ENCODE assay signal across 21 cellular contexts in the genomic region with DNA sequence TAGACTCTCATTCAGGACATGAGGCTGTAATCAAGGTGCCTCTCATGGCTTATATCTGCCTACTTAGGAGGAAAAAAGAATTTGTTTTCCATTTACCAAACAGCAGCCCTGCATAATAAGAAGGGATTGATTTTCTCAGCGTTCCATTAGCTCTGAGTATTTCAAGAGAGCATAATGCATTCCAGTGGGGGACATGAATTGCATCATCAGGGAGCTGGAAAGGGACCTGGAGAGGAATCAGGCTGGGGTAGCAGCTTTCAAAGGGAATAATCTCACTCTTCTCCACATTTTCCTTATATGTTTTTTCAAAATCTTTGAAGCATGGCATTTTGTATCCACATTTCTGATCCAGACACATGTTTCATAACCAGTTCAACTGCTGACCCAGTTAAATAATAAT.
A peak's percentile ranks its signal among the peaks of the same experiment; 100 is the strongest.
DNase-seq lines count a peak whose midpoint lies in the region; ATAC-seq, FAIRE-seq and TF ChIP-seq lines count a peak whose summit lies in the region.
"Had no signal": no experiment of that assay in that cellular context is flagged by ENCODE, and none has a peak within 500 bp of the region (broad histone marks: within the 10 kb centered on the region; RNA-seq: fewer than 3 reads in every experiment).

No MANE protein-coding gene starts in this region.

- no peak overlapping the region for H3K27ac ChIP-seq in K562 (ENCODE audit: extremely low read depth, low read depth, low read length)
- H3K27ac ChIP-seq: Peyer's patch had no signal

- in situ Hi-C loops in K562 (cut with MboI), result no loop called here

- H3K36me3 ChIP-seq in K562 (ENCODE audit: control insufficient read depth, insufficient read depth, low read length), result no peaks in the 10 kb centered on the region
- H3K36me3 ChIP-seq: MG63, Peyer's patch had no signal

- no peak overlapping the region for H3K4me3 ChIP-seq in K562
- H3K4me3 ChIP-seq: MG63, Peyer's patch had no signal

- FAIRE-seq in K562 (lab: Jason Lieb, UNC), result no peak
- FAIRE-seq: G401.6 had no signal

- peaks cover 4% of the 10 kb centered on the region for H3K9me3 Mint-ChIP-seq in glutamatergic neuron (ENCODE audit: unreplicated experiment)

- H3K9ac ChIP-seq in K562 (ENCODE audit: insufficient read depth in 1 of 2, low read depth in 2 of 2, low read length in 2 of 2), result no peak overlapping the region

- ATAC-seq in K562 (no peak), HG02623 (IDR thresholded peaks at IDR 0.05; ENCODE audit: unreplicated experiment) (no peak)

- TF ChIP-seq RAD21 in K562 (CRISPR knock-in tag; conservative IDR thresholded peaks at IDR 0.05 in 1 of 2, IDR thresholded peaks at IDR 0.05 in 1 of 2), result no peak

- TF ChIP-seq POLR2A in K562 (conservative IDR thresholded peaks at IDR 0.05), result no peak

- H3K4me1 ChIP-seq in K562 (replicated peaks in 1 of 2; ENCODE audit: control insufficient read depth in 2 of 2, insufficient read depth in 2 of 2, low read length in 2 of 2), result no peaks in the 10 kb centered on the region
- H3K4me1 ChIP-seq: Peyer's patch had no signal

- H3K27ac Mint-ChIP-seq in glutamatergic neuron (ENCODE audit: unreplicated experiment), result peak overlapping the region; percentile 94
- H3K27ac Mint-ChIP-seq: CD14-positive monocyte, IgD-negative memory B cell had no signal

- CTCF ChIA-PET in K562 (lab: Yijun Ruan, JAX; ENCODE audit: low intra/inter-chr PET ratio), result no interaction called here

- H3K27me3 ChIP-seq in K562 (ENCODE audit: control insufficient read depth in 2 of 2, insufficient read depth in 2 of 2, low read length in 2 of 2), result peaks cover 4 to 19% of the 10 kb centered on the region in 2 experiments; a peak in 4 of 5 replicates
- H3K27me3 ChIP-seq: MG63, Peyer's patch had no signal

- peaks cover 12% of the 10 kb centered on the region for H3K36me3 Mint-ChIP-seq in glutamatergic neuron (ENCODE audit: unreplicated experiment)
- H3K36me3 Mint-ChIP-seq: CD14-positive monocyte had no signal

- no peaks in the 10 kb centered on the region for H3K9me1 ChIP-seq in K562 (ENCODE audit: control insufficient read depth, insufficient read depth, low read length)

- no peak overlapping the region for H3K4me3 Mint-ChIP-seq in glutamatergic neuron (ENCODE audit: unreplicated experiment)
- H3K4me3 Mint-ChIP-seq: CD14-positive monocyte, IgD-negative memory B cell had no signal

- peaks cover 15% of the 10 kb centered on the region for H3K4me1 Mint-ChIP-seq in glutamatergic neuron (ENCODE audit: low read depth, unreplicated experiment)
- H3K4me1 Mint-ChIP-seq: CD14-positive monocyte, IgD-negative memory B cell had no signal

- POLR2A ChIA-PET in K562 (lab: Yijun Ruan, JAX), result no interaction called here

- no peak overlapping the region for H2AFZ ChIP-seq in K562 (ENCODE audit: low read depth, low read length)

- no peaks in the 10 kb centered on the region for H4K20me1 ChIP-seq in K562 (replicated peaks; ENCODE audit: control insufficient read depth, insufficient read depth, low read length)

- BruUV-seq in K562 (replicated peaks; lab: Mats Ljungman, UMichigan), result no TSS peak

- DNase-seq in GM03348 (ENCODE audit: low spot score) (peak; percentile 61), K562 (ENCODE audit: extremely low read depth in 1 of 4, low spot score in 3 of 4) (no peak), glutamatergic neuron (no peak), HUDEP-2 (lab: John Stamatoyannopoulos, UW; ENCODE audit: unreplicated experiment in 76 of 76) (no peak), GM20000 (ENCODE audit: low spot score) (no peak), cerebellar nuclear complex (lab: John Stamatoyannopoulos, UW) (no peak)
- DNase-seq: DMS79 treated with DMSO at 0.1 percent for 48 hours; GOT3; Kasumi-1; MG63; NCI-H1048; NCI-H146; NCI-H2081 treated with DMSO at 0.1 percent for 48 hours; NCI-H510A; NCI-H748 treated with DMSO at 0.1 percent for 48 hours; NK-92 treated with Interleukin-12 subunit alpha and Interleukin-12 subunit beta, amount 100 ng/mL, for 24 hours; Peyer's patch had no signal

- H3K79me2 ChIP-seq in K562 (ENCODE audit: control insufficient read depth, insufficient read depth, low read length), result no peaks in the 10 kb centered on the region

- TF ChIP-seq EP300 in K562 (IDR thresholded peaks at IDR 0.05; ENCODE audit: low read length), result no peak

- TF ChIP-seq CTCF in K562 (IDR thresholded peaks at IDR 0.05 in 2 of 3, conservative IDR thresholded peaks at IDR 0.05 in 1 of 3; ENCODE audit: insufficient read depth in 2 of 3, low read depth in 1 of 3, low read length in 3 of 3) (no peak), glutamatergic neuron (IDR thresholded peaks at IDR 0.05; ENCODE audit: partially characterized antibody, unreplicated experiment) (no peak), GM20000 (IDR thresholded peaks at IDR 0.05; ENCODE audit: extremely low read depth, missing control alignments) (no peak)

- H3K9me3 ChIP-seq in K562 (replicated peaks; ENCODE audit: control insufficient read depth, insufficient read depth, low read depth, low read length), result no peaks in the 10 kb centered on the region
- H3K9me3 ChIP-seq: MG63, Peyer's patch had no signal

- H3K27me3 Mint-ChIP-seq in glutamatergic neuron (ENCODE audit: unreplicated experiment), result no peaks in the 10 kb centered on the region
- H3K27me3 Mint-ChIP-seq: IgD-negative memory B cell had no signal

- no peak overlapping the region for H3K4me2 ChIP-seq in K562 (ENCODE audit: insufficient read depth, low read length)

- intact Hi-C loops in K562 (cut with micrococcal nuclease), result no loop called here

- 0% methylated on average over 1 of the region's 1 CpG for WGBS in K562 (ENCODE audit: insufficient coverage, low coverage, missing lambda C conversion rate)

TF ChIP-seq in K562, 482 proteins besides CTCF, POLR2A, EP300 and RAD21:
- no peak for TF ChIP-seq DPF2 (IDR thresholded peaks at IDR 0.05)
- TF ChIP-seq, protein P1, sequence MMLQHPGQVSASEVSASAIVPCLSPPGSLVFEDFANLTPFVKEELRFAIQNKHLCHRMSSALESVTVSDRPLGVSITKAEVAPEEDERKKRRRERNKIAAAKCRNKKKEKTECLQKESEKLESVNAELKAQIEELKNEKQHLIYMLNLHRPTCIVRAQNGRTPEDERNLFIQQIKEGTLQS (IDR thresholded peaks at IDR 0.05), result peak; percentile 54
- TF ChIP-seq, protein P1 (CRISPR knock-in tag; conservative IDR thresholded peaks at IDR 0.05), result no peak
- TF ChIP-seq CEBPG (CRISPR knock-in tag; IDR thresholded peaks at IDR 0.05), result no peak
- TF ChIP-seq CEBPG (tag; conservative IDR thresholded peaks at IDR 0.05 in 1 of 2, IDR thresholded peaks at IDR 0.05 in 1 of 2), result peak in 1 of 2 experiments; percentile 49; a peak in 1 of 4 replicates
